2 cellular contexts compared by ENCODE assay signal in the genomic region with DNA sequence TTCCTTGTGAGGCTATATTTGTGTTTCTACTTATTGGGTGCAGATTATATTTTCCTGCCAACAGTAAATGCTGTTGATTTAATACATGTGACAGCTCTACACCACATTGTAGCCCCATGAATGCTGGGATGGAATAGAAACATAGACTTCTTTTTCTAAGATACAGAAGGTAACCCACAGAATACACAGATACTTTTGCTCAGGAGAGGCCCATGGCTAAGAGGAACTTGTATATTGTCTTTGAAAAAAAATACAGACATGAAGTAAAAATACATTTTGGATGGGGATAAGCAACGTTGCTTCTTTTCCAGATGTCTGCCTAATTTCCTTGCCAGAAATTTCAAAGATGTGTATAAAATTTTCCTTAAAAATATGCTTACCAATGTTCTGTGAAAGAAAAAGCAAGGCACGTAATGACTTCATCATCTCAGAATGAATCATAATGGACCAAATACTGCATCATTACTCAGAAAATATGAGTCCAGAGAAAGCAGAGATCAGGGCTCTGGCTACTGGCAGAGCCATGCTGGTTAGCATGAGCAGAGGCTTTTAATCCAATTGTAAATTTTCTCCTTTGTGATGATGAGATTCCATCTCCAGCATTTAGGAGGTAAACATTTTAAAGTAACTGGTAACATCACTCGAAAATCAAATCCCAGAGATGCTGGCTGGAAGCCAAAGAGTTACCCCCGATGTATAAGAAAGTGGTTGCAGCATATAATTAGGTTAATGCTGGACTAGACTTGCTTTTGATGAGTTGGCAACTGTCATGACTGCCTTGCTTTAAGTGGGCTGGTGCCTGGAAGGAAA.
TF ChIP-seq lines count a peak whose summit lies in the region.

No MANE protein-coding gene starts in this region.

TF ChIP-seq in IMR-90, 13 proteins besides CTCF, POLR2A, EP300 and RAD21:
- TF ChIP-seq, protein P1, sequence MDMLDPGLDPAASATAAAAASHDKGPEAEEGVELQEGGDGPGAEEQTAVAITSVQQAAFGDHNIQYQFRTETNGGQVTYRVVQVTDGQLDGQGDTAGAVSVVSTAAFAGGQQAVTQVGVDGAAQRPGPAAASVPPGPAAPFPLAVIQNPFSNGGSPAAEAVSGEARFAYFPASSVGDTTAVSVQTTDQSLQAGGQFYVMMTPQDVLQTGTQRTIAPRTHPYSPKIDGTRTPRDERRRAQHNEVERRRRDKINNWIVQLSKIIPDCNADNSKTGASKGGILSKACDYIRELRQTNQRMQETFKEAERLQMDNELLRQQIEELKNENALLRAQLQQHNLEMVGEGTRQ (IDR thresholded peaks at IDR 0.05; ENCODE audit: low read depth, low read length) = no peak
- TF ChIP-seq MAZ (IDR thresholded peaks at IDR 0.05; ENCODE audit: borderline replicate concordance, low read depth, low read length) (no peak), CEBPB (IDR thresholded peaks at IDR 0.05; ENCODE audit: low read depth, low read length) (no peak), MAFK (IDR thresholded peaks at IDR 0.05; ENCODE audit: low read depth, low read length) (no peak), SMC3 (IDR thresholded peaks at IDR 0.05; ENCODE audit: low read depth, low read length) (no peak), FOS (IDR thresholded peaks at IDR 0.05; ENCODE audit: low read depth, low read length) (no peak)

TF ChIP-seq in SK-N-SH treated with all-trans-retinoic acid at 6 μM for 48 hours, 23 proteins besides CTCF, POLR2A, EP300 and RAD21 (continued from another document):
- TF ChIP-seq, protein P2, sequence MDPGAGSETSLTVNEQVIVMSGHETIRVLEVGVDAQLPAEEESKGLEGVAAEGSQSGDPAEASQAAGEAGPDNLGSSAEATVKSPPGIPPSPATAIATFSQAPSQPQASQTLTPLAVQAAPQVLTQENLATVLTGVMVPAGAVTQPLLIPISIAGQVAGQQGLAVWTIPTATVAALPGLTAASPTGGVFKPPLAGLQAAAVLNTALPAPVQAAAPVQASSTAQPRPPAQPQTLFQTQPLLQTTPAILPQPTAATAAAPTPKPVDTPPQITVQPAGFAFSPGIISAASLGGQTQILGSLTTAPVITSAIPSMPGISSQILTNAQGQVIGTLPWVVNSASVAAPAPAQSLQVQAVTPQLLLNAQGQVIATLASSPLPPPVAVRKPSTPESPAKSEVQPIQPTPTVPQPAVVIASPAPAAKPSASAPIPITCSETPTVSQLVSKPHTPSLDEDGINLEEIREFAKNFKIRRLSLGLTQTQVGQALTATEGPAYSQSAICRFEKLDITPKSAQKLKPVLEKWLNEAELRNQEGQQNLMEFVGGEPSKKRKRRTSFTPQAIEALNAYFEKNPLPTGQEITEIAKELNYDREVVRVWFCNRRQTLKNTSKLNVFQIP (CRISPR knock-in tag; IDR thresholded peaks at IDR 0.05; ENCODE audit: borderline replicate concordance, low read depth) = no peak
- no peak; the same call in 1 of the 2 replicates for TF ChIP-seq SNAI2 (CRISPR knock-in tag; IDR thresholded peaks at IDR 0.05)
- TF ChIP-seq TCF4 (CRISPR knock-in tag; IDR thresholded peaks at IDR 0.05; ENCODE audit: borderline replicate concordance) = peak; percentile 66; the same call in 1 of the 2 replicates
- TF ChIP-seq GLIS3 (CRISPR knock-in tag; IDR thresholded peaks at IDR 0.05) = no peak; the same call in 1 of the 2 replicates
- TF ChIP-seq CSDC2 (CRISPR knock-in tag; IDR thresholded peaks at IDR 0.05) = no peak
- TF ChIP-seq ARNTL (CRISPR knock-in tag; IDR thresholded peaks at IDR 0.05; ENCODE audit: borderline replicate concordance, low read depth) = no peak
- no peak for TF ChIP-seq ZC3H10 (CRISPR knock-in tag; IDR thresholded peaks at IDR 0.05)
- TF ChIP-seq, protein P3, sequence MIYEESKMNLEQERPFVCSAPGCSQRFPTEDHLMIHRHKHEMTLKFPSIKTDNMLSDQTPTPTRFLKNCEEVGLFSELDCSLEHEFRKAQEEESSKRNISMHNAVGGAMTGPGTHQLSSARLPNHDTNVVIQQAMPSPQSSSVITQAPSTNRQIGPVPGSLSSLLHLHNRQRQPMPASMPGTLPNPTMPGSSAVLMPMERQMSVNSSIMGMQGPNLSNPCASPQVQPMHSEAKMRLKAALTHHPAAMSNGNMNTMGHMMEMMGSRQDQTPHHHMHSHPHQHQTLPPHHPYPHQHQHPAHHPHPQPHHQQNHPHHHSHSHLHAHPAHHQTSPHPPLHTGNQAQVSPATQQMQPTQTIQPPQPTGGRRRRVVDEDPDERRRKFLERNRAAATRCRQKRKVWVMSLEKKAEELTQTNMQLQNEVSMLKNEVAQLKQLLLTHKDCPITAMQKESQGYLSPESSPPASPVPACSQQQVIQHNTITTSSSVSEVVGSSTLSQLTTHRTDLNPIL (CRISPR knock-in tag; IDR thresholded peaks at IDR 0.05; ENCODE audit: low read depth) = peak; percentile 38; the same call in 1 of the 2 replicates
- 0 out of 2 replicates have a peak, but pooled peaks have one; percentile 72 for TF ChIP-seq ZFP3 (CRISPR knock-in tag; IDR thresholded peaks at IDR 0.05)
- TF ChIP-seq, protein P4, sequence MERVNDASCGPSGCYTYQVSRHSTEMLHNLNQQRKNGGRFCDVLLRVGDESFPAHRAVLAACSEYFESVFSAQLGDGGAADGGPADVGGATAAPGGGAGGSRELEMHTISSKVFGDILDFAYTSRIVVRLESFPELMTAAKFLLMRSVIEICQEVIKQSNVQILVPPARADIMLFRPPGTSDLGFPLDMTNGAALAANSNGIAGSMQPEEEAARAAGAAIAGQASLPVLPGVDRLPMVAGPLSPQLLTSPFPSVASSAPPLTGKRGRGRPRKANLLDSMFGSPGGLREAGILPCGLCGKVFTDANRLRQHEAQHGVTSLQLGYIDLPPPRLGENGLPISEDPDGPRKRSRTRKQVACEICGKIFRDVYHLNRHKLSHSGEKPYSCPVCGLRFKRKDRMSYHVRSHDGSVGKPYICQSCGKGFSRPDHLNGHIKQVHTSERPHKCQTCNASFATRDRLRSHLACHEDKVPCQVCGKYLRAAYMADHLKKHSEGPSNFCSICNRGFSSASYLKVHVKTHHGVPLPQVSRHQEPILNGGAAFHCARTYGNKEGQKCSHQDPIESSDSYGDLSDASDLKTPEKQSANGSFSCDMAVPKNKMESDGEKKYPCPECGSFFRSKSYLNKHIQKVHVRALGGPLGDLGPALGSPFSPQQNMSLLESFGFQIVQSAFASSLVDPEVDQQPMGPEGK (CRISPR knock-in tag; IDR thresholded peaks at IDR 0.05; ENCODE audit: borderline replicate concordance) = peak; percentile 45; the same call in 1 of the 2 replicates
- TF ChIP-seq, protein P5, sequence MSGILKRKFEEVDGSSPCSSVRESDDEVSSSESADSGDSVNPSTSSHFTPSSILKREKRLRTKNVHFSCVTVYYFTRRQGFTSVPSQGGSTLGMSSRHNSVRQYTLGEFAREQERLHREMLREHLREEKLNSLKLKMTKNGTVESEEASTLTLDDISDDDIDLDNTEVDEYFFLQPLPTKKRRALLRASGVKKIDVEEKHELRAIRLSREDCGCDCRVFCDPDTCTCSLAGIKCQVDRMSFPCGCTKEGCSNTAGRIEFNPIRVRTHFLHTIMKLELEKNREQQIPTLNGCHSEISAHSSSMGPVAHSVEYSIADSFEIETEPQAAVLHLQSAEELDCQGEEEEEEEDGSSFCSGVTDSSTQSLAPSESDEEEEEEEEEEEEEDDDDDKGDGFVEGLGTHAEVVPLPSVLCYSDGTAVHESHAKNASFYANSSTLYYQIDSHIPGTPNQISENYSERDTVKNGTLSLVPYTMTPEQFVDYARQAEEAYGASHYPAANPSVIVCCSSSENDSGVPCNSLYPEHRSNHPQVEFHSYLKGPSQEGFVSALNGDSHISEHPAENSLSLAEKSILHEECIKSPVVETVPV (CRISPR knock-in tag; IDR thresholded peaks at IDR 0.05) = 0 out of 2 replicates have a peak, but pooled peaks have one; percentile 35
- TF ChIP-seq RARB (CRISPR knock-in tag; IDR thresholded peaks at IDR 0.05) = no peak
- TF ChIP-seq ZFP30 (CRISPR knock-in tag; IDR thresholded peaks at IDR 0.05) = 0 out of 2 replicates have a peak, but pooled peaks have one; percentile 12
- no peak for TF ChIP-seq ZNF70 (CRISPR knock-in tag; IDR thresholded peaks at IDR 0.05)
- TF ChIP-seq ISL1 (CRISPR knock-in tag; IDR thresholded peaks at IDR 0.05) = peak; percentile 96
- TF ChIP-seq ESRRG (CRISPR knock-in tag; IDR thresholded peaks at IDR 0.05) = no peak
- TF ChIP-seq OSR1 (CRISPR knock-in tag; IDR thresholded peaks at IDR 0.05) = no peak
- TF ChIP-seq, protein P6, sequence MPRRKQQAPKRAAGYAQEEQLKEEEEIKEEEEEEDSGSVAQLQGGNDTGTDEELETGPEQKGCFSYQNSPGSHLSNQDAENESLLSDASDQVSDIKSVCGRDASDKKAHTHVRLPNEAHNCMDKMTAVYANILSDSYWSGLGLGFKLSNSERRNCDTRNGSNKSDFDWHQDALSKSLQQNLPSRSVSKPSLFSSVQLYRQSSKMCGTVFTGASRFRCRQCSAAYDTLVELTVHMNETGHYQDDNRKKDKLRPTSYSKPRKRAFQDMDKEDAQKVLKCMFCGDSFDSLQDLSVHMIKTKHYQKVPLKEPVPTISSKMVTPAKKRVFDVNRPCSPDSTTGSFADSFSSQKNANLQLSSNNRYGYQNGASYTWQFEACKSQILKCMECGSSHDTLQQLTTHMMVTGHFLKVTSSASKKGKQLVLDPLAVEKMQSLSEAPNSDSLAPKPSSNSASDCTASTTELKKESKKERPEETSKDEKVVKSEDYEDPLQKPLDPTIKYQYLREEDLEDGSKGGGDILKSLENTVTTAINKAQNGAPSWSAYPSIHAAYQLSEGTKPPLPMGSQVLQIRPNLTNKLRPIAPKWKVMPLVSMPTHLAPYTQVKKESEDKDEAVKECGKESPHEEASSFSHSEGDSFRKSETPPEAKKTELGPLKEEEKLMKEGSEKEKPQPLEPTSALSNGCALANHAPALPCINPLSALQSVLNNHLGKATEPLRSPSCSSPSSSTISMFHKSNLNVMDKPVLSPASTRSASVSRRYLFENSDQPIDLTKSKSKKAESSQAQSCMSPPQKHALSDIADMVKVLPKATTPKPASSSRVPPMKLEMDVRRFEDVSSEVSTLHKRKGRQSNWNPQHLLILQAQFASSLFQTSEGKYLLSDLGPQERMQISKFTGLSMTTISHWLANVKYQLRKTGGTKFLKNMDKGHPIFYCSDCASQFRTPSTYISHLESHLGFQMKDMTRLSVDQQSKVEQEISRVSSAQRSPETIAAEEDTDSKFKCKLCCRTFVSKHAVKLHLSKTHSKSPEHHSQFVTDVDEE (CRISPR knock-in tag; IDR thresholded peaks at IDR 0.05) = peak; percentile 82; the same call in 1 of the 2 replicates
